Comparison of ENCODE assay signal across 12 cellular contexts in genomic region chr5:180589771-180590542, GRCh38. TPM values are rescaled to one million over a fixed set of nuclear protein-coding genes. Genes with fewer than 3 reads are reported as not detected.
DNase-seq lines count a peak whose midpoint lies in the region; ATAC-seq and TF ChIP-seq lines count a peak whose summit lies in the region.
"Had no signal": no experiment of that assay in that cellular context is flagged by ENCODE, and none has a peak within 500 bp of the region (broad histone marks: within the 10 kb centered on the region; RNA-seq: fewer than 3 reads in every experiment).

No MANE protein-coding gene starts in this region.

- no peaks in the 10 kb centered on the region for H3K36me3 ChIP-seq in CD8-positive, alpha-beta T cell (ENCODE audit: insufficient read depth, low read length)
- no peaks in the 10 kb centered on the region for H3K36me3 ChIP-seq in HUES48 (ENCODE audit: control insufficient read depth, insufficient read depth, low read length)
- H3K36me3 ChIP-seq: pancreas had no signal

- CTCF ChIA-PET in CD8-positive, alpha-beta T cell (lab: Charles Lee) = no interaction called here

- H3K27ac ChIP-seq in CD8-positive, alpha-beta T cell (ENCODE audit: low read depth, low read length) = no peak overlapping the region
- no peak overlapping the region for H3K27ac ChIP-seq in HUES48 (ENCODE audit: low read depth, low read length)
- H3K27ac ChIP-seq: pancreas had no signal

- H3K27ac Mint-ChIP-seq in CD8-positive, alpha-beta T cell = no peak overlapping the region
- H3K27ac Mint-ChIP-seq in chondrocyte (ENCODE audit: unreplicated experiment) (no peak overlapping the region), nephron progenitor cell (no peak overlapping the region)

- H3K27me3 ChIP-seq in CD8-positive, alpha-beta T cell (ENCODE audit: insufficient read depth, low read length) = peaks cover 5% of the 10 kb centered on the region
- H3K27me3 ChIP-seq in HUES48 (ENCODE audit: control insufficient read depth, insufficient read depth, low read length) = peaks cover 62% of the 10 kb centered on the region

- peaks cover 13% of the 10 kb centered on the region for H3K4me1 ChIP-seq in CD8-positive, alpha-beta T cell (ENCODE audit: insufficient read depth, low read length)
- no peaks in the 10 kb centered on the region for H3K4me1 ChIP-seq in HUES48 (ENCODE audit: control insufficient read depth, insufficient read depth, low read length)

- POLR2A ChIA-PET in CD8-positive, alpha-beta T cell (lab: Charles Lee) = no interaction called here

- intact Hi-C loops in CD8-positive, alpha-beta T cell (cut with DNase I, micrococcal nuclease) = no loop called here

- H3K4me1 Mint-ChIP-seq in CD8-positive, alpha-beta T cell (ENCODE audit: low read depth) = peaks cover 12% of the 10 kb centered on the region
- H3K4me1 Mint-ChIP-seq in chondrocyte (ENCODE audit: low read depth) (peaks cover 4% of the 10 kb centered on the region), nephron progenitor cell (peaks cover 31% of the 10 kb centered on the region)

- H3K9me3 ChIP-seq in CD8-positive, alpha-beta T cell (ENCODE audit: low read length) = no peaks in the 10 kb centered on the region
- no peaks in the 10 kb centered on the region for H3K9me3 ChIP-seq in HUES48 (ENCODE audit: control insufficient read depth, insufficient read depth, low read length)
- H3K9me3 ChIP-seq: pancreas had no signal

- no peaks in the 10 kb centered on the region for H3K36me3 Mint-ChIP-seq in CD8-positive, alpha-beta T cell
- H3K36me3 Mint-ChIP-seq in chondrocyte (ENCODE audit: low read depth) (no peaks in the 10 kb centered on the region), nephron progenitor cell (ENCODE audit: low read depth) (peaks cover 6% of the 10 kb centered on the region)

- TF ChIP-seq CTCF in CD8-positive, alpha-beta T cell (IDR thresholded peaks at IDR 0.05) = no peak
- TF ChIP-seq CTCF in chondrocyte (IDR thresholded peaks at IDR 0.05) (no peak), nephron progenitor cell (IDR thresholded peaks at IDR 0.05) (no peak)

- H3K9me3 Mint-ChIP-seq in CD8-positive, alpha-beta T cell = no peaks in the 10 kb centered on the region
- H3K9me3 Mint-ChIP-seq in chondrocyte (ENCODE audit: low read depth) (peaks cover 7% of the 10 kb centered on the region), nephron progenitor cell (peaks cover 23% of the 10 kb centered on the region)

- ATAC-seq in CD8-positive, alpha-beta T cell = no peak

- peaks cover 36% of the 10 kb centered on the region for H3K27me3 Mint-ChIP-seq in CD8-positive, alpha-beta T cell (ENCODE audit: low read depth)
- peaks cover 10% of the 10 kb centered on the region for H3K27me3 Mint-ChIP-seq in chondrocyte (ENCODE audit: low read depth)
- peaks cover 74% of the 10 kb centered on the region for H3K27me3 Mint-ChIP-seq in nephron progenitor cell (ENCODE audit: low read depth, poor library complexity)

- H3K4me3 ChIP-seq in CD8-positive, alpha-beta T cell (ENCODE audit: low read depth, low read length) = peak overlapping the region; percentile 30
- H3K4me3 ChIP-seq in HUES48 (ENCODE audit: low read depth, low read length) = peak overlapping the region; percentile 56

- no peak overlapping the region for H3K9ac ChIP-seq in HUES48 (ENCODE audit: low read depth, low read length)

- peak in 1 of 7 experiments; percentile 46 for DNase-seq in CD8-positive, alpha-beta T cell
- DNase-seq in chondrocyte (ENCODE audit: low spot score) = no peak
- no peak for DNase-seq in nephron progenitor cell
- DNase-seq in NCI-H146 treated with DMSO at 0.1 percent for 48 hours (lab: John Stamatoyannopoulos, UW; ENCODE audit: unreplicated experiment) = no peak
- no peak for DNase-seq in NCI-H2029 (lab: John Stamatoyannopoulos, UW)
- no peak for DNase-seq in stimulated activated CD4-positive, alpha-beta T cell treated with anti-CD3 and anti-CD28 coated beads, Interleukin-4, amount 100 ng/mL, for 24 hours
- no peak for DNase-seq in stimulated activated CD4-positive, alpha-beta T cell treated with anti-CD3 and anti-CD28 coated beads, Interleukin-2, amount 100 ng/mL, for 48 hours
- DNase-seq: central memory CD4-positive, alpha-beta T cell; GOT3; NCI-H2081 had no signal

- H3K4me3 Mint-ChIP-seq in CD8-positive, alpha-beta T cell = peak overlapping the region; percentile 35
- H3K4me3 Mint-ChIP-seq in chondrocyte (ENCODE audit: unreplicated experiment) (peak overlapping the region; percentile 42), nephron progenitor cell (peak overlapping the region; percentile 61)

RNA-seq across cellular contexts. Expression of gene SCGB3A1, which starts 1.3 kb away (rescaled TPM):
- not detected for total RNA-seq in CD8-positive, alpha-beta T cell
- 0.47 to 0.77 TPM in 2 of 3 replicates, not detected in the other for total RNA-seq in chondrocyte

RNA-seq across cellular contexts. Expression of gene FLT4, which starts 59.4 kb away (rescaled TPM):
- 10 to 100 TPM; 11.1 to 13.3 TPM for total RNA-seq in CD8-positive, alpha-beta T cell
- total RNA-seq in chondrocyte = 0.10 to 0.31 TPM (median 0.29 TPM) in 3 replicates
